In the genomic region with DNA sequence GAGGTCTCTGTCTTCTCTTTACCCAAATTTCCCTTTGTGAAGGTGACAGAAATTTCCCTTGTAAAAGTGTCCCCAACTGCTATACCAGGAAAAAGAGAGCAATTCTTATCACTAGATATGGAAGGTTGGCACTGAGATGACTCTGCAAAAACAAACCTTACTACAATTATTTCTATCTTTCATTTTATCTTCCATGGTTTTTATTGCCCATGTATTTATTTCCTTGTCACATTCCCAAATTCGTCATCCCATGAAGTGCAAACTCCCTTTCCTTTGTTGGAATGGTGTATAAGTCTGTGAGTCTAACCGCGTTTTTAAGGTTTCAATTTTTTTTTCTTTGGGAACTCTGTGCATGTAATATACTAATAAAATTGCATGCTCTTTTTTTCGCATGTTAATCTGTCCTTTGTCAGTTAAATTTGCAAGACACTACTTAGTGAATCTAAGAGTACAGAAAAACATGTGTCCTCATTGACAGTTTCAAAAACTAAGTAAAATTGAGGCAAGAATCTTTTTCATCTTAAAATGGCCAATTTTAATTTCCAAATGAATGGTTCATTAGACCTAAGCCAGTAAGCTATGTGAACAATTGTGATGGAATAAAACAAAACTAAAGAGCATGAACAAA, we compare ENCODE assay signal across 20 cellular contexts. TPM values are rescaled to one million over a fixed set of nuclear protein-coding genes. Genes with fewer than 3 reads are reported as not detected.
A peak's percentile ranks its signal among the peaks of the same experiment; 100 is the strongest.
DNase-seq lines count a peak whose midpoint lies in the region; ATAC-seq and TF ChIP-seq lines count a peak whose summit lies in the region.
"Had no signal": no experiment of that assay in that cellular context is flagged by ENCODE, and none has a peak within 500 bp of the region (broad histone marks: within the 10 kb centered on the region; RNA-seq: fewer than 3 reads in every experiment).

No MANE protein-coding gene starts in this region.

- H2BK120ac ChIP-seq in mesendoderm (ENCODE audit: low read depth, low read length): no peak overlapping the region

- no peak overlapping the region for H3K4ac ChIP-seq in mesendoderm (ENCODE audit: low read depth, low read length)

- H3K4me1 ChIP-seq in KMS-11 (ENCODE audit: low read depth, poor library complexity, severe bottlenecking) (peaks cover 8% of the 10 kb centered on the region), Panc1 (ENCODE audit: control insufficient read depth, insufficient read depth, low read length) (peaks cover 35% of the 10 kb centered on the region), mesendoderm (ENCODE audit: control insufficient read depth, low read depth, low read length) (no peaks in the 10 kb centered on the region)

- ATAC-seq in Panc1 (no peak), HG03457 (IDR thresholded peaks at IDR 0.05; ENCODE audit: unreplicated experiment) (no peak)

- H3K79me2 ChIP-seq in KMS-11 (ENCODE audit: insufficient read depth, low read depth) (no peaks in the 10 kb centered on the region), mesendoderm (ENCODE audit: control insufficient read depth, insufficient read depth, low read length) (no peaks in the 10 kb centered on the region)

- CTCF ChIA-PET in Panc1 (lab: Charles Lee): no interaction called here

- no peaks in the 10 kb centered on the region for H3K36me3 Mint-ChIP-seq in activated naive CD4-positive, alpha-beta T cell treated with anti-CD3 and anti-CD28 coated beads, Interleukin-2, amount 50 U/mL, for 24 hours
- H3K36me3 Mint-ChIP-seq: CD14-positive monocyte had no signal

- in situ Hi-C loops in Panc1 (cut with HindIII; ENCODE audit: low pct_unique_long_range_greater_than_20kb, low sequenced_read_pairs): no loop called here

- H3K79me1 ChIP-seq in mesendoderm (ENCODE audit: low read length): no peaks in the 10 kb centered on the region

- H3K4me2 ChIP-seq in KMS-11: no peak overlapping the region
- H3K4me2 ChIP-seq in mesendoderm (ENCODE audit: low read length): no peak overlapping the region

- no peak overlapping the region for H2AFZ ChIP-seq in KMS-11 (ENCODE audit: low read depth)

- no peak overlapping the region for H4K8ac ChIP-seq in mesendoderm (ENCODE audit: low read depth, low read length)

- no peak overlapping the region for H2BK5ac ChIP-seq in mesendoderm (ENCODE audit: low read length)

- H3K23ac ChIP-seq in mesendoderm (ENCODE audit: low read length): no peak overlapping the region

- H3K9me3 ChIP-seq in Panc1 (ENCODE audit: control insufficient read depth, insufficient read depth, low read depth, low read length): no peaks in the 10 kb centered on the region
- H3K9me3 ChIP-seq: HAP-1 had no signal

- H3K27me3 ChIP-seq in KMS-11 (ENCODE audit: insufficient read depth, low read depth): no peaks in the 10 kb centered on the region
- no peaks in the 10 kb centered on the region for H3K27me3 ChIP-seq in Panc1 (ENCODE audit: control insufficient read depth, insufficient read depth, low read length)
- no peaks in the 10 kb centered on the region for H3K27me3 ChIP-seq in mesendoderm (ENCODE audit: insufficient read depth, low read length, poor library complexity)

- no peak overlapping the region for H3K4me3 Mint-ChIP-seq in activated naive CD4-positive, alpha-beta T cell treated with anti-CD3 and anti-CD28 coated beads, Interleukin-2, amount 50 U/mL, for 24 hours
- H3K4me3 Mint-ChIP-seq: CD14-positive monocyte had no signal

- no peaks in the 10 kb centered on the region for H3K27me3 Mint-ChIP-seq in activated naive CD4-positive, alpha-beta T cell treated with anti-CD3 and anti-CD28 coated beads, Interleukin-2, amount 50 U/mL, for 24 hours

- H3K9me3 Mint-ChIP-seq in activated naive CD4-positive, alpha-beta T cell treated with anti-CD3 and anti-CD28 coated beads, Interleukin-2, amount 50 U/mL, for 24 hours: no peaks in the 10 kb centered on the region
- H3K9me3 Mint-ChIP-seq: CD14-positive monocyte had no signal

- H3K4me1 Mint-ChIP-seq in activated naive CD4-positive, alpha-beta T cell treated with anti-CD3 and anti-CD28 coated beads, Interleukin-2, amount 50 U/mL, for 24 hours: peaks cover 15% of the 10 kb centered on the region

- intact Hi-C loops in Panc1 (cut with micrococcal nuclease; ENCODE audit: unreplicated experiment): no loop called here

- no peak for TF ChIP-seq CTCF in KMS-11 (conservative IDR thresholded peaks at IDR 0.05; ENCODE audit: low read depth, low read length)
- TF ChIP-seq CTCF in Panc1 (IDR thresholded peaks at IDR 0.05): no peak

- WGBS in mesendoderm (ENCODE audit: extremely low coverage, insufficient coverage, low lambda C conversion rate): no CpG with 5 or more reads among the region's 4 CpGs

- H3K27ac ChIP-seq in KMS-11 (peak overlapping the region; percentile 9; the same call in 1 of the 2 replicates), Panc1 (ENCODE audit: low read length) (peak overlapping the region; percentile 100), mesendoderm (ENCODE audit: low read depth, low read length) (no peak overlapping the region)

- no peak overlapping the region for H4K5ac ChIP-seq in mesendoderm (ENCODE audit: low read length)

- H3K27ac Mint-ChIP-seq in activated naive CD4-positive, alpha-beta T cell treated with anti-CD3 and anti-CD28 coated beads, Interleukin-2, amount 50 U/mL, for 24 hours: peak overlapping the region; percentile 8

- H3K4me3 ChIP-seq in KMS-11 (IDR thresholded peaks at IDR 0.05; ENCODE audit: insufficient read depth, low read depth, low read length) (no peak overlapping the region), Panc1 (ENCODE audit: low read depth in 2 of 2, low read length in 2 of 2) (no peak overlapping the region), mesendoderm (ENCODE audit: low read length) (no peak overlapping the region)
- H3K4me3 ChIP-seq: HAP-1 had no signal

- H3K56ac ChIP-seq in mesendoderm (ENCODE audit: low read length): no peak overlapping the region

- no peak overlapping the region for H2AK5ac ChIP-seq in mesendoderm (ENCODE audit: low read length)

- DNase-seq in activated naive CD4-positive, alpha-beta T cell treated with Interleukin-2 at 50 U/mL for 16 hours: no peak
- DNase-seq in Panc1 (ENCODE audit: low read depth, low spot score) (no peak), mesendoderm (no peak), C1 segment of cervical spinal cord (lab: John Stamatoyannopoulos, UW) (no peak), DMS53 treated with DMSO at 0.1 percent for 48 hours (lab: John Stamatoyannopoulos, UW; ENCODE audit: unreplicated experiment) (no peak)
- DNase-seq: COR-L47, DMS153, KG1, NCI-H1105 treated with DMSO at 0.1 percent for 48 hours, NCI-H1694 treated with DMSO at 0.1 percent for 48 hours, NCI-H2107, NCI-H2227 treated with DMSO at 0.1 percent for 48 hours, NCI-H524, RPMI8226, SIG-M5 had no signal

- H3K9ac ChIP-seq in KMS-11 (no peak overlapping the region), mesendoderm (ENCODE audit: low read length) (no peak overlapping the region)

- POLR2A ChIA-PET in Panc1 (lab: Charles Lee): interaction anchor here (1.4 kb wide), 1 partner anchor 8 kb away, joined by 7 read pairs; a partner anchor contains a TSS

- no peaks in the 10 kb centered on the region for H3K36me3 ChIP-seq in KMS-11 (ENCODE audit: insufficient read depth)
- H3K36me3 ChIP-seq in Panc1 (ENCODE audit: control insufficient read depth, insufficient read depth, low read length): no peaks in the 10 kb centered on the region; the same call in 1 of the 2 replicates
- H3K36me3 ChIP-seq in mesendoderm (ENCODE audit: control insufficient read depth, insufficient read depth, low read length): no peaks in the 10 kb centered on the region
- H3K36me3 ChIP-seq: HAP-1 had no signal

- H4K20me1 ChIP-seq in KMS-11 (ENCODE audit: insufficient read depth): no peaks in the 10 kb centered on the region

- peak overlapping the region; percentile 19 for H2BK15ac ChIP-seq in mesendoderm (replicated peaks; ENCODE audit: low read depth)

- no peak overlapping the region for H3K18ac ChIP-seq in mesendoderm (ENCODE audit: low read length)

- BruUV-seq in Panc1 (replicated peaks; lab: Mats Ljungman, UMichigan): no TSS peak

RNA-seq across cellular contexts. Expression of gene HFE, which starts 35.4 kb away (rescaled TPM):
- total RNA-seq in Panc1 (2021; ENCODE audit: unreplicated experiment): 12.1 TPM
- polyA plus RNA-seq in Panc1 (2012; ENCODE audit: insufficient read length): 17.7 TPM
- polyA plus RNA-seq in mesendoderm (2013, experiment 1 of 2): 0.28 TPM
- 0.41 TPM for polyA plus RNA-seq in mesendoderm (2013, experiment 2 of 2)
